ENCODE assay signal across 19 cellular contexts in the genomic region with DNA sequence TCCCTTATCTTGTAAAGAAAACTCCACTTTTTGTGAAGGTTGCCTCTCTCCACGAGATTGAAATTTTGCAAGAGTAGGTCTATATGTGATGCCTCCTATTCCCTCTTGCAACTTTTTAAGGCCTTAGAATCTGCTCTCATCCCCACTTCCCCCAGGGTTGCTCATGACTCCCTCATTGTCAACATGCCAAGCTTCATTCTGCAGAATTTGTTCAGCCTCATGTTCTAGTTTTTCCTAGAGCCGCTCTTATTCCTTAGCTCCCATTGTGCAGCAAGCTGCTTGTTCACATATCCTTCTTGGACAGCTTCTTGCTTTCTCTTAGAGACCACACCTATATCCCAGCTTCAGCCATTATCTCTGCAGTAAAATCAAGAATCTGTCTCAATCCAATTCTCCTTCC.
"Had no signal": no experiment of that assay in that cellular context is flagged by ENCODE, and none has a peak within 500 bp of the region (broad histone marks: within the 10 kb centered on the region; RNA-seq: fewer than 3 reads in every experiment).

No MANE protein-coding gene starts in this region.

- H3K9me3 Mint-ChIP-seq: central memory CD8-positive, alpha-beta T cell; naive thymus-derived CD4-positive, alpha-beta T cell; stimulated activated memory B cell treated with anti-CD40 and anti-IgM and Interleukin-4, amounts not matched to agents 10 μg/mL and 1 μg/mL and 100 μg/mL, for 72 hours; stimulated activated naive CD8-positive, alpha-beta T cell treated with anti-CD3 and anti-CD28 coated beads, Interleukin-15, Interleukin-2, amounts not matched to agents 100 ng/mL and 50 ng/mL, for 24 hours had no signal

- H3K4me1 Mint-ChIP-seq: central memory CD8-positive, alpha-beta T cell; naive thymus-derived CD4-positive, alpha-beta T cell; stimulated activated memory B cell treated with anti-CD40 and anti-IgM and Interleukin-4, amounts not matched to agents 10 μg/mL and 1 μg/mL and 100 μg/mL, for 72 hours had no signal

- H3K4me3 Mint-ChIP-seq: central memory CD8-positive, alpha-beta T cell; naive thymus-derived CD4-positive, alpha-beta T cell; stimulated activated memory B cell treated with anti-CD40 and anti-IgM and Interleukin-4, amounts not matched to agents 10 μg/mL and 1 μg/mL and 100 μg/mL, for 72 hours; stimulated activated naive CD8-positive, alpha-beta T cell treated with anti-CD3 and anti-CD28 coated beads, Interleukin-15, Interleukin-2, amounts not matched to agents 100 ng/mL and 50 ng/mL, for 24 hours had no signal

- H3K27me3 Mint-ChIP-seq: central memory CD8-positive, alpha-beta T cell; stimulated activated memory B cell treated with anti-CD40 and anti-IgM and Interleukin-4, amounts not matched to agents 10 μg/mL and 1 μg/mL and 100 μg/mL, for 72 hours; stimulated activated naive CD8-positive, alpha-beta T cell treated with anti-CD3 and anti-CD28 coated beads, Interleukin-15, Interleukin-2, amounts not matched to agents 100 ng/mL and 50 ng/mL, for 24 hours had no signal

- ATAC-seq: foreskin keratinocyte; naive thymus-derived CD4-positive, alpha-beta T cell; right cardiac atrium; stimulated activated memory B cell treated with anti-CD40 and anti-IgM and Interleukin-4, amounts not matched to agents 10 μg/mL and 1 μg/mL and 100 μg/mL, for 72 hours had no signal

- H3K27ac Mint-ChIP-seq: naive thymus-derived CD4-positive, alpha-beta T cell; stimulated activated memory B cell treated with anti-CD40 and anti-IgM and Interleukin-4, amounts not matched to agents 10 μg/mL and 1 μg/mL and 100 μg/mL, for 72 hours; stimulated activated naive CD8-positive, alpha-beta T cell treated with anti-CD3 and anti-CD28 coated beads, Interleukin-15, Interleukin-2, amounts not matched to agents 100 ng/mL and 50 ng/mL, for 24 hours had no signal

- H3K36me3 Mint-ChIP-seq: naive thymus-derived CD4-positive, alpha-beta T cell; stimulated activated memory B cell treated with anti-CD40 and anti-IgM and Interleukin-4, amounts not matched to agents 10 μg/mL and 1 μg/mL and 100 μg/mL, for 72 hours had no signal

- DNase-seq: cortex of kidney; dorsolateral prefrontal cortex; effector CD8-positive, alpha-beta T cell; foreskin keratinocyte; hippocampal formation; kidney glomerular epithelial cell; mammary epithelial cell; naive thymus-derived CD4-positive, alpha-beta T cell; posterior cingulate gyrus; right cardiac atrium; spleen; stimulated activated CD4-positive, alpha-beta T cell treated with anti-CD3 and anti-CD28 coated beads, Interleukin-15, amount 100 ng/mL, for 24 hours; stimulated activated CD4-positive, alpha-beta T cell treated with anti-CD3 and anti-CD28 coated beads, Interleukin-1b, Interleukin-23, amount 100 ng/mL, for 48 hours; stimulated activated CD4-positive, alpha-beta T cell treated with anti-CD3 and anti-CD28 coated beads, Interleukin-4, amount 100 ng/mL, for 24 hours; substantia nigra; trophoblast cell had no signal
